Comparison of ENCODE assay signal across 1 cellular context in genomic region chr17:62648247-62648953, GRCh38.
TF ChIP-seq lines count a peak whose summit lies in the region.

No MANE protein-coding gene starts in this region.

TF ChIP-seq in IMR-90, 13 proteins besides CTCF, POLR2A, EP300 and RAD21 (continued from another document):
- TF ChIP-seq, protein P1, sequence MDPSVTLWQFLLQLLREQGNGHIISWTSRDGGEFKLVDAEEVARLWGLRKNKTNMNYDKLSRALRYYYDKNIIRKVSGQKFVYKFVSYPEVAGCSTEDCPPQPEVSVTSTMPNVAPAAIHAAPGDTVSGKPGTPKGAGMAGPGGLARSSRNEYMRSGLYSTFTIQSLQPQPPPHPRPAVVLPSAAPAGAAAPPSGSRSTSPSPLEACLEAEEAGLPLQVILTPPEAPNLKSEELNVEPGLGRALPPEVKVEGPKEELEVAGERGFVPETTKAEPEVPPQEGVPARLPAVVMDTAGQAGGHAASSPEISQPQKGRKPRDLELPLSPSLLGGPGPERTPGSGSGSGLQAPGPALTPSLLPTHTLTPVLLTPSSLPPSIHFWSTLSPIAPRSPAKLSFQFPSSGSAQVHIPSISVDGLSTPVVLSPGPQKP (IDR thresholded peaks at IDR 0.05; ENCODE audit: borderline replicate concordance, low read depth, low read length): no peak
